18 cellular contexts compared by ENCODE assay signal in the genomic region with DNA sequence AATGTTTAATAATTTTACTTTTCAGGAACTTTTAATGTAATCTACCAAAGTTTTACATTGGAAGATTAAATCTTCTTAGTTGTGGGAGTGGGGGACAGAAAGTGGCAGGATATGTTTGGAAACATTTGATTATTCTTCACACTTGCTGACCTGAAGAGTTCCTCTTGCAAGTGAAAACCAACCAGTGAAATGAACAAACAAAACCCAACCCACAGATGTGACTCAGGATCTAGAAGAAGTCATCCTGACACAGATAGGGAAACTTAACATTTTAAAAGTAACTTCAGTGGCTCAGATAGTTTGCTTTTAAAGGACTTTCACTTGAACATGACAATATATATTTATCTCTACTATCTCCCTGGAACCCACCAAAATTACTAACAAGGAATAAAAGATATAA.
"Had no signal": no experiment of that assay in that cellular context is flagged by ENCODE, and none has a peak within 500 bp of the region (broad histone marks: within the 10 kb centered on the region; RNA-seq: fewer than 3 reads in every experiment).

No MANE protein-coding gene starts in this region.

- H3K4me1 ChIP-seq: breast epithelium had no signal

- H3K9me3 Mint-ChIP-seq: activated CD4-positive, alpha-beta T cell treated with anti-CD3 and anti-CD28 coated beads, Interleukin-2, amount 10 ng/mL, durations not matched to agents 7 days and 5 days; natural killer cell treated with Interleukin-12 subunit alpha and Interleukin-12 subunit beta and Interleukin-15 and Interleukin-18, amount 100 ng/mL, for 72 hours; type B pancreatic cell had no signal

- H3K27me3 ChIP-seq: breast epithelium, esophagus squamous epithelium, foreskin keratinocyte, suprapubic skin had no signal

- DNase-seq: activated CD4-positive, alpha-beta T cell treated with anti-CD3 and anti-CD28 coated beads, Interleukin-2, amount 10 ng/mL, durations not matched to agents 7 days and 5 days; activated naive CD4-positive, alpha-beta T cell treated with Interleukin-2 at 50 U/mL for 16 hours; activated T-cell treated with anti-CD3 and anti-CD28 coated beads, Interleukin-2, amount 50 U/mL, for 48 hours; amniotic stem cell; esophagus squamous epithelium; foreskin keratinocyte; occipital lobe; stimulated activated CD4-positive, alpha-beta T cell treated with anti-CD3 and anti-CD28 coated beads, Interleukin-12 subunit alpha, Interleukin-12 subunit beta, amount 100 ng/mL, for 4 hours; stimulated activated naive CD8-positive, alpha-beta T cell treated with anti-CD3 and anti-CD28 coated beads, Interleukin-15, Interleukin-2, amounts not matched to agents 100 U/mL and 50 U/mL, for 24 hours; T-helper 9 cell had no signal

- ATAC-seq: foreskin keratinocyte; left lobe of liver; natural killer cell treated with Interleukin-12 subunit alpha and Interleukin-12 subunit beta and Interleukin-15 and Interleukin-18, amount 100 ng/mL, for 72 hours; sciatic nerve; stimulated activated naive CD8-positive, alpha-beta T cell treated with anti-CD3 and anti-CD28 coated beads, Interleukin-15, Interleukin-2, amounts not matched to agents 100 U/mL and 50 U/mL, for 24 hours had no signal

- H3K4me3 ChIP-seq: breast epithelium, esophagus squamous epithelium, suprapubic skin had no signal

- H3K27ac Mint-ChIP-seq: activated CD4-positive, alpha-beta T cell treated with anti-CD3 and anti-CD28 coated beads, Interleukin-2, amount 10 ng/mL, durations not matched to agents 7 days and 5 days; natural killer cell treated with Interleukin-12 subunit alpha and Interleukin-12 subunit beta and Interleukin-15 and Interleukin-18, amount 100 ng/mL, for 72 hours; progenitor cell of endocrine pancreas; type B pancreatic cell had no signal

- H3K4me3 Mint-ChIP-seq: activated CD4-positive, alpha-beta T cell treated with anti-CD3 and anti-CD28 coated beads, Interleukin-2, amount 10 ng/mL, durations not matched to agents 7 days and 5 days; natural killer cell treated with Interleukin-12 subunit alpha and Interleukin-12 subunit beta and Interleukin-15 and Interleukin-18, amount 100 ng/mL, for 72 hours; type B pancreatic cell had no signal

- H3K9me3 ChIP-seq: breast epithelium, esophagus squamous epithelium, suprapubic skin had no signal

- H3K27me3 Mint-ChIP-seq: activated CD4-positive, alpha-beta T cell treated with anti-CD3 and anti-CD28 coated beads, Interleukin-2, amount 10 ng/mL, durations not matched to agents 7 days and 5 days; natural killer cell treated with Interleukin-12 subunit alpha and Interleukin-12 subunit beta and Interleukin-15 and Interleukin-18, amount 100 ng/mL, for 72 hours; progenitor cell of endocrine pancreas; type B pancreatic cell had no signal

- H3K4me1 Mint-ChIP-seq: activated CD4-positive, alpha-beta T cell treated with anti-CD3 and anti-CD28 coated beads, Interleukin-2, amount 10 ng/mL, durations not matched to agents 7 days and 5 days had no signal

- H3K27ac ChIP-seq: breast epithelium, esophagus squamous epithelium, foreskin keratinocyte, suprapubic skin, VCaP had no signal

- H3K36me3 ChIP-seq: breast epithelium had no signal
